Comparison of ENCODE assay signal across 28 cellular contexts in genomic region chr21:30598802-30599201, GRCh38. TPM values are rescaled to one million over a fixed set of nuclear protein-coding genes. Genes with fewer than 3 reads are reported as not detected.
"Had no signal": no experiment of that assay in that cellular context is flagged by ENCODE, and none has a peak within 500 bp of the region (broad histone marks: within the 10 kb centered on the region; RNA-seq: fewer than 3 reads in every experiment).

TSS of gene KRTAP6-2 (minus strand) at chr21:30598902. CDS start at chr21:30598874, 28 bp downstream.

- H3K4me1 ChIP-seq: colonic mucosa, esophagus muscularis mucosa, esophagus squamous epithelium, foreskin keratinocyte, gastrocnemius medialis, gastroesophageal sphincter, heart left ventricle, heart right ventricle had no signal

- FAIRE-seq: colon, endometrium, endothelial cell of umbilical vein, frontal cortex had no signal

- H3K36me3 ChIP-seq: colonic mucosa, esophagus muscularis mucosa, esophagus squamous epithelium, gastrocnemius medialis, gastroesophageal sphincter, heart left ventricle, heart right ventricle had no signal

- H3K27ac ChIP-seq: colonic mucosa, dorsolateral prefrontal cortex, epithelial cell of prostate, esophagus muscularis mucosa, esophagus squamous epithelium, foreskin keratinocyte, gastrocnemius medialis, gastroesophageal sphincter, heart left ventricle, heart right ventricle had no signal

- H3K4me3 ChIP-seq: colonic mucosa, dorsolateral prefrontal cortex, esophagus muscularis mucosa, esophagus squamous epithelium, gastrocnemius medialis, gastroesophageal sphincter, heart left ventricle, heart right ventricle had no signal

- DNase-seq: colonic mucosa; cortex of kidney; dermis blood vessel endothelial cell; dorsolateral prefrontal cortex; effector CD4-positive, alpha-beta T cell; effector CD8-positive, alpha-beta T cell; effector memory CD4-positive, alpha-beta T cell; effector memory CD8-positive, alpha-beta T cell; endodermal cell; erythroblast; esophagus squamous epithelium; foreskin fibroblast; foreskin keratinocyte; foreskin melanocyte; gastrocnemius medialis; glutamatergic neuron; head of caudate nucleus; heart left ventricle; heart right ventricle had no signal

- H3K27me3 ChIP-seq: colonic mucosa, esophagus muscularis mucosa, esophagus squamous epithelium, foreskin keratinocyte, gastrocnemius medialis, gastroesophageal sphincter, heart left ventricle, heart right ventricle had no signal

- H3K9me3 ChIP-seq: colonic mucosa, esophagus muscularis mucosa, esophagus squamous epithelium, gastrocnemius medialis, gastroesophageal sphincter had no signal

RNA-seq across cellular contexts. Expression of gene KRTAP6-2, which starts in this region (rescaled TPM):
- polyA plus RNA-seq: endothelial cell of umbilical vein, esophagus, fibroblast of lung, foreskin keratinocyte, heart left ventricle, heart right ventricle had no signal
